Comparison of ENCODE assay signal across 1 cellular context in genomic region chr2:156350374-156351142, GRCh38.
TF ChIP-seq lines count a peak whose summit lies in the region.

No MANE protein-coding gene starts in this region.

TF ChIP-seq in GM23338, 12 proteins besides CTCF, POLR2A, EP300 and RAD21 (continued from another document):
- TF ChIP-seq, protein P1, sequence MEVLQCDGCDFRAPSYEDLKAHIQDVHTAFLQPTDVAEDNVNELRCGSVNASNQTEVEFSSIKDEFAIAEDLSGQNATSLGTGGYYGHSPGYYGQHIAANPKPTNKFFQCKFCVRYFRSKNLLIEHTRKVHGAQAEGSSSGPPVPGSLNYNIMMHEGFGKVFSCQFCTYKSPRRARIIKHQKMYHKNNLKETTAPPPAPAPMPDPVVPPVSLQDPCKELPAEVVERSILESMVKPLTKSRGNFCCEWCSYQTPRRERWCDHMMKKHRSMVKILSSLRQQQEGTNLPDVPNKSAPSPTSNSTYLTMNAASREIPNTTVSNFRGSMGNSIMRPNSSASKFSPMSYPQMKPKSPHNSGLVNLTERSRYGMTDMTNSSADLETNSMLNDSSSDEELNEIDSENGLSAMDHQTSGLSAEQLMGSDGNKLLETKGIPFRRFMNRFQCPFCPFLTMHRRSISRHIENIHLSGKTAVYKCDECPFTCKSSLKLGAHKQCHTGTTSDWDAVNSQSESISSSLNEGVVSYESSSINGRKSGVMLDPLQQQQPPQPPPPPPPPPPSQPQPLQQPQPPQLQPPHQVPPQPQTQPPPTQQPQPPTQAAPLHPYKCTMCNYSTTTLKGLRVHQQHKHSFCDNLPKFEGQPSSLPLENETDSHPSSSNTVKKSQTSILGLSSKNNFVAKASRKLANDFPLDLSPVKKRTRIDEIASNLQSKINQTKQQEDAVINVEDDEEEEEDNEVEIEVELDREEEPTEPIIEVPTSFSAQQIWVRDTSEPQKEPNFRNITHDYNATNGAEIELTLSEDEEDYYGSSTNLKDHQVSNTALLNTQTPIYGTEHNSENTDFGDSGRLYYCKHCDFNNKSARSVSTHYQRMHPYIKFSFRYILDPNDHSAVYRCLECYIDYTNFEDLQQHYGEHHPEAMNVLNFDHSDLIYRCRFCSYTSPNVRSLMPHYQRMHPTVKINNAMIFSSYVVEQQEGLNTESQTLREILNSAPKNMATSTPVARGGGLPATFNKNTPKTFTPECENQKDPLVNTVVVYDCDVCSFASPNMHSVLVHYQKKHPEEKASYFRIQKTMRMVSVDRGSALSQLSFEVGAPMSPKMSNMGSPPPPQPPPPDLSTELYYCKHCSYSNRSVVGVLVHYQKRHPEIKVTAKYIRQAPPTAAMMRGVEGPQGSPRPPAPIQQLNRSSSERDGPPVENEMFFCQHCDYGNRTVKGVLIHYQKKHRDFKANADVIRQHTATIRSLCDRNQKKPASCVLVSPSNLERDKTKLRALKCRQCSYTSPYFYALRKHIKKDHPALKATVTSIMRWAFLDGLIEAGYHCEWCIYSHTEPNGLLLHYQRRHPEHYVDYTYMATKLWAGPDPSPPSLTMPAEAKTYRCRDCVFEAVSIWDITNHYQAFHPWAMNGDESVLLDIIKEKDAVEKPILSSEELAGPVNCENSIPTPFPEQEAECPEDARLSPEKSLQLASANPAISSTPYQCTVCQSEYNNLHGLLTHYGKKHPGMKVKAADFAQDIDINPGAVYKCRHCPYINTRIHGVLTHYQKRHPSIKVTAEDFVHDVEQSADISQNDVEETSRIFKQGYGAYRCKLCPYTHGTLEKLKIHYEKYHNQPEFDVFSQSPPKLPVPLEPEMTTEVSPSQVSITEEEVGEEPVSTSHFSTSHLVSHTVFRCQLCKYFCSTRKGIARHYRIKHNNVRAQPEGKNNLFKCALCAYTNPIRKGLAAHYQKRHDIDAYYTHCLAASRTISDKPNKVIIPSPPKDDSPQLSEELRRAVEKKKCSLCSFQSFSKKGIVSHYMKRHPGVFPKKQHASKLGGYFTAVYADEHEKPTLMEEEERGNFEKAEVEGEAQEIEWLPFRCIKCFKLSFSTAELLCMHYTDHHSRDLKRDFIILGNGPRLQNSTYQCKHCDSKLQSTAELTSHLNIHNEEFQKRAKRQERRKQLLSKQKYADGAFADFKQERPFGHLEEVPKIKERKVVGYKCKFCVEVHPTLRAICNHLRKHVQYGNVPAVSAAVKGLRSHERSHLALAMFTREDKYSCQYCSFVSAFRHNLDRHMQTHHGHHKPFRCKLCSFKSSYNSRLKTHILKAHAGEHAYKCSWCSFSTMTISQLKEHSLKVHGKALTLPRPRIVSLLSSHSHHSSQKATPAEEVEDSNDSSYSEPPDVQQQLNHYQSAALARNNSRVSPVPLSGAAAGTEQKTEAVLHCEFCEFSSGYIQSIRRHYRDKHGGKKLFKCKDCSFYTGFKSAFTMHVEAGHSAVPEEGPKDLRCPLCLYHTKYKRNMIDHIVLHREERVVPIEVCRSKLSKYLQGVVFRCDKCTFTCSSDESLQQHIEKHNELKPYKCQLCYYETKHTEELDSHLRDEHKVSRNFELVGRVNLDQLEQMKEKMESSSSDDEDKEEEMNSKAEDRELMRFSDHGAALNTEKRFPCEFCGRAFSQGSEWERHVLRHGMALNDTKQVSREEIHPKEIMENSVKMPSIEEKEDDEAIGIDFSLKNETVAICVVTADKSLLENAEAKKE (CRISPR knock-in tag; IDR thresholded peaks at IDR 0.05), result no peak
- TF ChIP-seq ETS1 (IDR thresholded peaks at IDR 0.05) (no peak), POLR2AphosphoS5 (IDR thresholded peaks at IDR 0.05; ENCODE audit: low read depth) (no peak), STAT1 (IDR thresholded peaks at IDR 0.05; ENCODE audit: unreplicated experiment) (no peak)
TF ChIP-seq in GM23338: peak in this region for 0.
